ENCODE assay signal across 8 cellular contexts in the genomic region with DNA sequence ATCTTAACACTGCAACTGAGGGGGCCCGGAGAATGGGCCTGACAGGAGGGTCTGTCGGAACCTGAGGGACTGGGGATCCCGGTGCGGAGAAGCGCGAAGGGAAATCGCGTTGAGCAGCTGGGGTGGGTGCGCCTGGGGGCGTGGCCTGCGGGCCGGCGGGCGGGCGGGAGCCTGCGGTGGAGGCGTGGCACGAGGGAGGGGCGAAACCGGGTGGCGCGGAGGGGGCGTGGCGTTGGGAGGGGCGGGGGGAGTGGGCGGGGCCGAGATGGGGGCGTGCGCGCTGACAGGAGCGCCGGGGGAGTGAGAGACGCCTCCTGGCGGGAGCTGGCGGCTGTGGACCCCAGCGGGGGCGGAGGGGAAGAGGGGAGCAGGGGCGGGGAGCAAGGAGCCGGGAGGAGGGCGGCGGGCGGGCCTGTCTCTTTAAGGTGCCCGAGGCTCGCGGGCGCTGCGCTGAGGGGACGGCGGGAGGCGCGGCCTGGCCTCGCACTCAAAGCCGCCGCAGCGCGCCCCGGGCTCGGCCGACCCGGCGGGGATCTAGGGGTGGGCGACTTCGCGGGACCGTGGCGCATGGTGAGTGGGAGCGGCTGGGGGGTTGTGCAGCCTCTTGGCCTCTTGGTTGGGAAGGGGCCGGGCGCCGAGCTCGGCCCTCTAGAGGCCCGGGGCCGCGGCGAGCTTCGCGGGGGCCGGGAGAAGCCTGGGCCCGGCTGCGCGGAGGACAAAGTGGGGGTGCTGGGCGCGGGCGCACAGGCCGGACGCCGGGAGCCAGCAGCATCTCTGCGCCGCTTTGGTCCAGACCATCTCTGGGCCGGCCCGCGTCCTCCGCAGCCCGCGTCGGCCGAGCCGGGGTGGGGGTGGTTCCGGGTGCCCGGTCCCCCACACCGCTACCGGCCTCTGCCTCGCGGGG. TPM values are rescaled to one million over a fixed set of nuclear protein-coding genes. Genes with fewer than 3 reads are reported as not detected.
DNase-seq lines count a peak whose midpoint lies in the region; ATAC-seq and TF ChIP-seq lines count a peak whose summit lies in the region.

A gene (plus strand): TSS at position 423 of the 904 bp plus-strand sequence. CDS start 2,457 bp downstream, outside the sequence.

- H3K4me2 ChIP-seq in BLaER1, result peak within 1 kb of the TSS; percentile 93

- peak within 1 kb of the TSS; percentile 97 for H3K4me3 ChIP-seq in BLaER1
- peak within 1 kb of the TSS; percentile 85 to 92 for H3K4me3 ChIP-seq in left lung

- H3K9me3 ChIP-seq in BLaER1 (peaks cover 10% of the 10 kb centered on the region), left lung (no peaks in the 10 kb centered on the region)

- no peaks in the 10 kb centered on the region for H4K20me1 ChIP-seq in BLaER1

- H3K4me1 ChIP-seq in BLaER1 (peaks cover 17% of the 10 kb centered on the region), left lung (peaks cover 4 to 18% of the 10 kb centered on the region in 2 donors)

- H3K4me1 Mint-ChIP-seq in dendritic cell treated with granulocyte-macrophage colony-stimulating factor and Interleukin-4, amounts not matched to agents 40 ng/mL and 50 ng/mL, for 4 days (ENCODE audit: low read depth), result peaks cover 28% of the 10 kb centered on the region

- no peaks in the 10 kb centered on the region for H3K9me3 Mint-ChIP-seq in dendritic cell treated with granulocyte-macrophage colony-stimulating factor and Interleukin-4, amounts not matched to agents 40 ng/mL and 50 ng/mL, for 4 days

- peaks cover 18% of the 10 kb centered on the region for H3K36me3 ChIP-seq in BLaER1
- no peaks in the 10 kb centered on the region for H3K36me3 ChIP-seq in left lung

- peak within 1 kb of the TSS; percentile 89 for H3K27ac Mint-ChIP-seq in dendritic cell treated with granulocyte-macrophage colony-stimulating factor and Interleukin-4, amounts not matched to agents 40 ng/mL and 50 ng/mL, for 4 days

- TF ChIP-seq POLR2A in GM19193 (IDR thresholded peaks at IDR 0.05; ENCODE audit: extremely low read depth, insufficient read depth, insufficient read length), result peak; percentile 80

- peak within 1 kb of the TSS; percentile 87 for H3K4me3 Mint-ChIP-seq in dendritic cell treated with granulocyte-macrophage colony-stimulating factor and Interleukin-4, amounts not matched to agents 40 ng/mL and 50 ng/mL, for 4 days

- H3K9ac ChIP-seq in BLaER1, result peak within 1 kb of the TSS; percentile 93

- ATAC-seq in HG03439 (IDR thresholded peaks at IDR 0.05; ENCODE audit: unreplicated experiment) (peak; percentile 85), left lung (peak; percentile 95)

- H3K27me3 ChIP-seq in BLaER1 (no peaks in the 10 kb centered on the region), left lung (no peaks in the 10 kb centered on the region)

- intact Hi-C loops in dendritic cell treated with granulocyte-macrophage colony-stimulating factor and Interleukin-4, amounts not matched to agents 40 ng/mL and 50 ng/mL, for 4 days (cut with micrococcal nuclease), result loop anchor here (1.0 to 10.0 kb wide), 4 partner anchors 141 to 630 kb away; a partner anchor contains a TSS
- intact Hi-C loops in left lung (cut with DNase I), result no loop called here

- H3K36me3 Mint-ChIP-seq in dendritic cell treated with granulocyte-macrophage colony-stimulating factor and Interleukin-4, amounts not matched to agents 40 ng/mL and 50 ng/mL, for 4 days (ENCODE audit: low read depth), result peaks cover 10% of the 10 kb centered on the region

- TF ChIP-seq CTCF in left lung (IDR thresholded peaks at IDR 0.05), result peak; percentile 43 to 60

- DNase-seq in NCI-H524 treated with DMSO at 0.1 percent for 48 hours (lab: John Stamatoyannopoulos, UW) (peak; percentile 39), left lung (peak; percentile 97 to 99)
- peak; percentile 92 for DNase-seq in activated CD4-positive, alpha-beta T cell treated with anti-CD3 and anti-CD28 coated beads, Interleukin-2, amount 50 U/mL, for 1 hour
- peak; percentile 85 to 94 for DNase-seq in stimulated activated CD4-positive, alpha-beta T cell treated with anti-CD3 and anti-CD28 coated beads, Interleukin-2, amount 100 ng/mL, for 48 hours

- H3K27me3 Mint-ChIP-seq in dendritic cell treated with granulocyte-macrophage colony-stimulating factor and Interleukin-4, amounts not matched to agents 40 ng/mL and 50 ng/mL, for 4 days, result peaks cover 5% of the 10 kb centered on the region

- H3K27ac ChIP-seq in BLaER1, result peak within 1 kb of the TSS; percentile 86
- H3K27ac ChIP-seq in left lung, result peak within 1 kb of the TSS; percentile 79 to 87

RNA-seq across cellular contexts. Expression of the gene that starts here (rescaled TPM):
- total RNA-seq in left lung, result 10 to 100 TPM; 32.2 to 43.0 TPM

Comparison
In these comparisons a context has a peak if more than half of its experiments do, and no peak if none do; other contexts are left out.
1. Peak in every context shown above with its lines: DNase-seq, ATAC-seq, H3K4me3 ChIP-seq and H3K27ac ChIP-seq.
2. DNase-seq: peak in every context shown above with its lines; median percentile 98 in left lung; 92 in activated CD4-positive, alpha-beta T cell treated with anti-CD3 and anti-CD28 coated beads, Interleukin-2, amount 50 U/mL, for 1 hour; 90 in stimulated activated CD4-positive, alpha-beta T cell treated with anti-CD3 and anti-CD28 coated beads, Interleukin-2, amount 100 ng/mL, for 48 hours; 39 in NCI-H524 treated with DMSO at 0.1 percent for 48 hours.